8 cellular contexts compared by ENCODE assay signal in the genomic region with DNA sequence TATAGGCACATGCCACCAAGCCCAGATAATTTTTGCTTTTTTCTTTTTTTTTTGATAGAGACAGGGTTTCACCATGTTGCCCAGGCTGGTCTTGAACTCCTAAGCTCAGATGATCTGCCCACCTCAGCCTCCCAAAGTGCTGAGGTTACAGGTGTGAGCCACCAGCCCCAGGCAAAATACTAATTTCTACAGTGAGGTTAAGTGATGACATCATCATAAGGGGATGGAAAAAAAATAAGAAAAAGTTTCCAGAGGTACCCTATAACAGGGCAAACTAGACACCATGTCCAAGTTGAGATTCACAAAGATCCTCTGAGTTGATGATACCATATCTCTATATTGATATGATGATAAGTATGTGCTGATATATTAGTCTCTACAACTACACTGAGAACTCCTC.
"Had no signal": no experiment of that assay in that cellular context is flagged by ENCODE, and none has a peak within 500 bp of the region (broad histone marks: within the 10 kb centered on the region; RNA-seq: fewer than 3 reads in every experiment).

No MANE protein-coding gene starts in this region.

- FAIRE-seq: H1, H54, HTR-8/SVneo had no signal

- H3K4me3 ChIP-seq: GM23338 had no signal

- H2AFZ ChIP-seq: GM23338 had no signal

- ATAC-seq: GM23338 had no signal

- H3K4me2 ChIP-seq: GM23338 had no signal

- DNase-seq: H9, HCEC 1CT, HFFc6, KG1 had no signal
